In genomic region chr5:2981652-2982051, GRCh38 we compare ENCODE assay signal across 25 cellular contexts.
"Had no signal": no experiment of that assay in that cellular context is flagged by ENCODE, and none has a peak within 500 bp of the region (broad histone marks: within the 10 kb centered on the region; RNA-seq: fewer than 3 reads in every experiment).

No MANE protein-coding gene starts in this region.

- ATAC-seq: gastrocnemius medialis, heart right ventricle, left cardiac atrium, left lung, left ventricle myocardium superior, lower lobe of right lung, mucosa of descending colon had no signal

- H3K36me3 Mint-ChIP-seq: naive B cell had no signal

- H3K27me3 Mint-ChIP-seq: naive B cell had no signal

- H3K4me3 Mint-ChIP-seq: mesothelial cell of epicardium, naive B cell had no signal

- H3K4me1 ChIP-seq: esophagus squamous epithelium, gastrocnemius medialis, heart right ventricle, left lung, lower lobe of right lung had no signal

- H3K4me1 Mint-ChIP-seq: naive B cell had no signal

- H3K9me3 ChIP-seq: esophagus squamous epithelium, gastrocnemius medialis, lower lobe of right lung had no signal

- DNase-seq: dermis blood vessel endothelial cell; dorsolateral prefrontal cortex; effector CD4-positive, alpha-beta T cell; effector memory CD4-positive, alpha-beta T cell; esophagus squamous epithelium; foreskin fibroblast; foreskin melanocyte; gastrocnemius medialis; glutamatergic neuron; head of caudate nucleus; heart right ventricle; hippocampal formation; left cardiac atrium; left lung; left ventricle myocardium superior; lower lobe of right lung; mesenchymal stem cell; mucosa of descending colon; naive B cell had no signal

- H3K27ac Mint-ChIP-seq: mesothelial cell of epicardium, naive B cell had no signal

- H3K4me3 ChIP-seq: coronary artery, dorsolateral prefrontal cortex, esophagus squamous epithelium, gastrocnemius medialis, heart right ventricle, left lung, lower lobe of right lung, mucosa of descending colon had no signal

- H3K27ac ChIP-seq: coronary artery, dorsolateral prefrontal cortex, esophagus squamous epithelium, gastrocnemius medialis, heart right ventricle, left lung, lower lobe of right lung had no signal

- H3K27me3 ChIP-seq: esophagus squamous epithelium, gastrocnemius medialis, heart right ventricle, left lung had no signal

- FAIRE-seq: colon, endothelial cell of umbilical vein, islet of Langerhans, keratinocyte had no signal

- H3K36me3 ChIP-seq: esophagus squamous epithelium, gastrocnemius medialis, heart right ventricle, left lung, lower lobe of right lung had no signal
